In genomic region chr3:47536221-47536891, GRCh38 we compare ENCODE assay signal across 21 cellular contexts. TPM values are rescaled to one million over a fixed set of nuclear protein-coding genes. Genes with fewer than 3 reads are reported as not detected.
A peak's percentile ranks its signal among the peaks of the same experiment; 100 is the strongest.
DNase-seq lines count a peak whose midpoint lies in the region; ATAC-seq and TF ChIP-seq lines count a peak whose summit lies in the region.
"Had no signal": no experiment of that assay in that cellular context is flagged by ENCODE, and none has a peak within 500 bp of the region (broad histone marks: within the 10 kb centered on the region; RNA-seq: fewer than 3 reads in every experiment).

No MANE protein-coding gene starts in this region.

- no peaks in the 10 kb centered on the region for H3K9me3 Mint-ChIP-seq in stimulated activated naive B cell treated with anti-CD40 and anti-IgM and Interleukin-4, amounts not matched to agents 10 μg/mL and 1 μg/mL and 100 μg/mL, for 72 hours
- H3K9me3 Mint-ChIP-seq: activated naive CD8-positive, alpha-beta T cell treated with anti-CD3 and anti-CD28 coated beads for 36 hours; activated T-helper 2 cell treated with anti-CD3 and anti-CD28 coated beads, Interferon-gamma antibody, Interleukin-2, Interleukin-4, amounts not matched to agents 10 μg/mL and 5 μg/mL and 100 μg/mL, durations not matched to agents 14 hours and 24 hours and 36 hours; dendritic cell treated with granulocyte-macrophage colony-stimulating factor and Interleukin-4, amounts not matched to agents 40 ng/mL and 50 ng/mL, for 4 days; naive thymus-derived CD4-positive, alpha-beta T cell had no signal

- H3K27me3 ChIP-seq in WERI-Rb-1 (ENCODE audit: insufficient read depth, low read depth, severe bottlenecking) (no peaks in the 10 kb centered on the region), mammary epithelial cell (ENCODE audit: insufficient read depth, low read length) (peaks cover 2% of the 10 kb centered on the region)
- H3K27me3 ChIP-seq: brain microvascular endothelial cell, hepatocyte, upper lobe of right lung had no signal

- no peaks in the 10 kb centered on the region for H3K27me3 Mint-ChIP-seq in stimulated activated naive B cell treated with anti-CD40 and anti-IgM and Interleukin-4, amounts not matched to agents 10 μg/mL and 1 μg/mL and 100 μg/mL, for 72 hours

- BruUV-seq in mammary epithelial cell (replicated peaks; lab: Mats Ljungman, UMichigan) = no TSS peak

- ATAC-seq in stimulated activated naive B cell treated with anti-CD40 and anti-IgM and Interleukin-4, amounts not matched to agents 10 μg/mL and 1 μg/mL and 100 μg/mL, for 72 hours (replicated peaks) = no peak
- ATAC-seq in HG02610 (IDR thresholded peaks at IDR 0.05; ENCODE audit: unreplicated experiment) (no peak), HG03280 (IDR thresholded peaks at IDR 0.05; ENCODE audit: unreplicated experiment) (no peak)
- ATAC-seq: naive thymus-derived CD4-positive, alpha-beta T cell; upper lobe of right lung had no signal

- intact Hi-C loops in mammary epithelial cell (cut with micrococcal nuclease) = no loop called here

- H4K20me1 ChIP-seq in mammary epithelial cell (ENCODE audit: insufficient read depth, low read length) = no peaks in the 10 kb centered on the region

- H3K36me3 ChIP-seq in WERI-Rb-1 (no peaks in the 10 kb centered on the region), mammary epithelial cell (ENCODE audit: insufficient read depth, low read length) (no peaks in the 10 kb centered on the region)
- H3K36me3 ChIP-seq: brain microvascular endothelial cell, upper lobe of right lung had no signal

- H3K9ac ChIP-seq in mammary epithelial cell (ENCODE audit: insufficient read depth, low read length) = no peak overlapping the region

- no peaks in the 10 kb centered on the region for H3K36me3 Mint-ChIP-seq in stimulated activated naive B cell treated with anti-CD40 and anti-IgM and Interleukin-4, amounts not matched to agents 10 μg/mL and 1 μg/mL and 100 μg/mL, for 72 hours
- H3K36me3 Mint-ChIP-seq: activated naive CD8-positive, alpha-beta T cell treated with anti-CD3 and anti-CD28 coated beads for 36 hours; naive thymus-derived CD4-positive, alpha-beta T cell had no signal

- no peaks in the 10 kb centered on the region for H3K79me2 ChIP-seq in mammary epithelial cell (ENCODE audit: insufficient read depth, low read length)
- H3K79me2 ChIP-seq: hepatocyte had no signal

- in situ Hi-C loops in mammary epithelial cell (cut with MboI; ENCODE audit: low sequenced_read_pairs in 2 of 2) = no loop called here

- H3K4me1 ChIP-seq in mammary epithelial cell (ENCODE audit: insufficient read depth, low read length) = no peaks in the 10 kb centered on the region
- H3K4me1 ChIP-seq: upper lobe of right lung had no signal

- H3K9me3 ChIP-seq in WERI-Rb-1 (ENCODE audit: severe bottlenecking) = no peaks in the 10 kb centered on the region
- no peaks in the 10 kb centered on the region for H3K9me3 ChIP-seq in mammary epithelial cell (replicated peaks; ENCODE audit: insufficient read depth, low read length)
- H3K9me3 ChIP-seq: upper lobe of right lung had no signal

- H3K27ac ChIP-seq in WERI-Rb-1 = peak overlapping the region; percentile 62
- no peak overlapping the region for H3K27ac ChIP-seq in mammary epithelial cell (ENCODE audit: insufficient read depth, low read depth, low read length)
- H3K27ac ChIP-seq: brain microvascular endothelial cell, hepatocyte, PC-9, upper lobe of right lung had no signal

- no peak overlapping the region for H3K4me2 ChIP-seq in mammary epithelial cell (ENCODE audit: insufficient read depth, low read depth, low read length)
- H3K4me2 ChIP-seq: hepatocyte, PC-9 had no signal

- CTCF ChIA-PET in mammary epithelial cell (lab: Charles Lee; ENCODE audit: low non-redundant PET) = no interaction called here

- DNase-seq in C1 segment of cervical spinal cord (lab: John Stamatoyannopoulos, UW) = peak in 10 of 14 donors; percentile 8 to 63 (median 26)
- peak; percentile 68 for DNase-seq in WERI-Rb-1
- DNase-seq in globus pallidus (ENCODE audit: low spot score) = peak; percentile 67
- DNase-seq in pons (ENCODE audit: low spot score) = peak; percentile 42
- DNase-seq in stimulated activated naive B cell treated with anti-CD40 and anti-IgM and Interleukin-4, amounts not matched to agents 10 μg/mL and 1 μg/mL and 100 μg/mL, for 72 hours = no peak
- no peak for DNase-seq in mammary epithelial cell
- DNase-seq: activated CD4-positive, alpha-beta T cell treated with anti-CD3 and anti-CD28 coated beads for 48 hours; activated naive CD8-positive, alpha-beta T cell treated with anti-CD3 and anti-CD28 coated beads for 36 hours; brain microvascular endothelial cell; Calu3; naive thymus-derived CD4-positive, alpha-beta T cell; NCI-H187 treated with DMSO at 0.1 percent for 48 hours; PC-9; SHP77 treated with DMSO at 0.1 percent for 48 hours; T-helper 1 cell; upper lobe of right lung had no signal

- no peak overlapping the region for H2AFZ ChIP-seq in mammary epithelial cell (ENCODE audit: low read depth, low read length)
- H2AFZ ChIP-seq: hepatocyte, PC-9 had no signal

- dilution Hi-C loops in mammary epithelial cell (cut with HindIII; ENCODE audit: low sequenced_read_pairs) = no loop called here

- no peak overlapping the region for H3K27ac Mint-ChIP-seq in stimulated activated naive B cell treated with anti-CD40 and anti-IgM and Interleukin-4, amounts not matched to agents 10 μg/mL and 1 μg/mL and 100 μg/mL, for 72 hours
- H3K27ac Mint-ChIP-seq: activated naive CD8-positive, alpha-beta T cell treated with anti-CD3 and anti-CD28 coated beads for 36 hours; activated T-helper 2 cell treated with anti-CD3 and anti-CD28 coated beads, Interferon-gamma antibody, Interleukin-2, Interleukin-4, amounts not matched to agents 10 μg/mL and 5 μg/mL and 100 μg/mL, durations not matched to agents 14 hours and 24 hours and 36 hours; dendritic cell treated with granulocyte-macrophage colony-stimulating factor and Interleukin-4, amounts not matched to agents 40 ng/mL and 50 ng/mL, for 4 days; naive thymus-derived CD4-positive, alpha-beta T cell had no signal

- H3K4me3 Mint-ChIP-seq in stimulated activated naive B cell treated with anti-CD40 and anti-IgM and Interleukin-4, amounts not matched to agents 10 μg/mL and 1 μg/mL and 100 μg/mL, for 72 hours = no peak overlapping the region
- H3K4me3 Mint-ChIP-seq: activated naive CD8-positive, alpha-beta T cell treated with anti-CD3 and anti-CD28 coated beads for 36 hours; dendritic cell treated with granulocyte-macrophage colony-stimulating factor and Interleukin-4, amounts not matched to agents 40 ng/mL and 50 ng/mL, for 4 days; naive thymus-derived CD4-positive, alpha-beta T cell had no signal

- H3K4me1 Mint-ChIP-seq in stimulated activated naive B cell treated with anti-CD40 and anti-IgM and Interleukin-4, amounts not matched to agents 10 μg/mL and 1 μg/mL and 100 μg/mL, for 72 hours = peaks cover 0 to 5% of the 10 kb centered on the region in 2 donors
- H3K4me1 Mint-ChIP-seq: activated naive CD8-positive, alpha-beta T cell treated with anti-CD3 and anti-CD28 coated beads for 36 hours had no signal

- TF ChIP-seq CTCF in WERI-Rb-1 (IDR thresholded peaks at IDR 0.05; ENCODE audit: low read depth, low read length) = no peak
- TF ChIP-seq CTCF in mammary epithelial cell (conservative IDR thresholded peaks at IDR 0.05 in 1 of 2, IDR thresholded peaks at IDR 0.05 in 1 of 2; ENCODE audit: extremely low read depth in 1 of 2, insufficient read depth in 1 of 2, low read depth in 1 of 2, low read length in 2 of 2) = no peak

- H3K4me3 ChIP-seq in WERI-Rb-1 (ENCODE audit: low read depth, low read length) = no peak overlapping the region
- no peak overlapping the region for H3K4me3 ChIP-seq in mammary epithelial cell (replicated peaks in 1 of 3; ENCODE audit: insufficient read depth in 1 of 3, low read depth in 2 of 3, low read length in 3 of 3)
- H3K4me3 ChIP-seq: hepatocyte, PC-9, upper lobe of right lung had no signal

- 90% methylated on average over 16 of the region's 19 CpGs for WGBS in mammary epithelial cell (ENCODE audit: low coverage, missing lambda C conversion rate)

RNA-seq across cellular contexts. Expression of gene ELP6, which starts 22.8 kb away (rescaled TPM):
- total RNA-seq in mammary epithelial cell = 10 to 100 TPM; 22.3 to 38.2 TPM
- polyA plus RNA-seq in mammary epithelial cell = 68.1 TPM
- 70.4 TPM for polyA minus RNA-seq in mammary epithelial cell

RNA-seq across cellular contexts. Expression of gene CSPG5, which starts 42.3 kb away (rescaled TPM):
- total RNA-seq in mammary epithelial cell = under 1 TPM; 0.50 to 0.99 TPM
- polyA plus RNA-seq in mammary epithelial cell = 0.19 TPM
- not detected for polyA minus RNA-seq in mammary epithelial cell
- polyA plus RNA-seq: naive thymus-derived CD4-positive, alpha-beta T cell had no signal

Comparison
In these comparisons a context has a peak if more than half of its experiments do, and no peak if none do; other contexts are left out.
1. DNase-seq: peak in C1 segment of cervical spinal cord (10 of 14), WERI-Rb-1 (single experiment), globus pallidus (single experiment) and pons (single experiment); none in stimulated activated naive B cell treated with anti-CD40 and anti-IgM and Interleukin-4, amounts not matched to agents 10 μg/mL and 1 μg/mL and 100 μg/mL, for 72 hours (single experiment) and mammary epithelial cell (single experiment).